ENCODE assay signal across 25 cellular contexts in genomic region chr7:151181011-151181431, GRCh38. TPM values are rescaled to one million over a fixed set of nuclear protein-coding genes. Genes with fewer than 3 reads are reported as not detected.
DNase-seq lines count a peak whose midpoint lies in the region; ATAC-seq and TF ChIP-seq lines count a peak whose summit lies in the region.
"Had no signal": no experiment of that assay in that cellular context is flagged by ENCODE, and none has a peak within 500 bp of the region (broad histone marks: within the 10 kb centered on the region; RNA-seq: fewer than 3 reads in every experiment).

No MANE protein-coding gene starts in this region.

- H3K4me2 ChIP-seq in smooth muscle cell: no peak overlapping the region

- H3K4me1 ChIP-seq in smooth muscle cell (ENCODE audit: low read depth): no peaks in the 10 kb centered on the region
- H3K4me1 ChIP-seq: tibial artery had no signal

- H2AFZ ChIP-seq in smooth muscle cell (ENCODE audit: low read depth): no peak overlapping the region

- DNase-seq in SK-N-DZ (ENCODE audit: low spot score): peak; percentile 45
- peak; percentile 40 for DNase-seq in ecto neural progenitor cell (ENCODE audit: low spot score)
- DNase-seq in posterior vena cava (ENCODE audit: low spot score): peak; percentile 74
- no peak for DNase-seq in smooth muscle cell (lab: John Stamatoyannopoulos, UW; ENCODE audit: unreplicated experiment)
- DNase-seq: activated CD4-positive, alpha-beta T cell treated with anti-CD3 and anti-CD28 coated beads, Interleukin-2, amount 50 U/mL, for 1 hour; activated CD8-positive, alpha-beta memory T cell treated with anti-CD3 and anti-CD28 coated beads, Interleukin-2, amount 50 U/mL, for 48 hours; activated naive CD8-positive, alpha-beta T cell treated with anti-CD3 and anti-CD28 coated beads, Interleukin-2, amount 50 U/mL, for 24 hours; effector CD8-positive, alpha-beta T cell; foreskin melanocyte; HCEC 1CT; mammary epithelial cell; NCI-H510A treated with DMSO at 0.1 percent for 48 hours; small intestine; stimulated activated CD4-positive, alpha-beta T cell treated with anti-CD3 and anti-CD28 coated beads, Interleukin-4, amount 100 ng/mL, for 1 hour; stimulated activated naive CD4-positive, alpha-beta T cell treated with Interleukin-2 at 50 U/mL for 16 hours had no signal

- intact Hi-C loops in posterior vena cava (cut with DNase I): no loop called here

- no peaks in the 10 kb centered on the region for H3K36me3 ChIP-seq in smooth muscle cell (ENCODE audit: low read depth)
- H3K36me3 ChIP-seq: neutrophil, tibial artery had no signal

- no peak for ATAC-seq in HG02588 (IDR thresholded peaks at IDR 0.05; ENCODE audit: unreplicated experiment)

- no peaks in the 10 kb centered on the region for H3K9me3 ChIP-seq in smooth muscle cell (replicated peaks; ENCODE audit: low read depth)
- H3K9me3 ChIP-seq: neutrophil, tibial artery had no signal

- peaks cover 27% of the 10 kb centered on the region for H3K27me3 ChIP-seq in smooth muscle cell (ENCODE audit: low read depth)

- no peak overlapping the region for H3K9ac ChIP-seq in smooth muscle cell (ENCODE audit: low read depth)

- no peak overlapping the region for H3K4me3 ChIP-seq in smooth muscle cell
- H3K4me3 ChIP-seq: tibial artery had no signal

- H3K79me2 ChIP-seq in smooth muscle cell (ENCODE audit: low read depth): no peaks in the 10 kb centered on the region

- H4K20me1 ChIP-seq in smooth muscle cell (ENCODE audit: low read depth): no peaks in the 10 kb centered on the region

- no peak overlapping the region for H3K27ac ChIP-seq in smooth muscle cell (ENCODE audit: low read depth)
- H3K27ac ChIP-seq: neutrophil, tibial artery had no signal

- no peak for TF ChIP-seq CTCF in smooth muscle cell (IDR thresholded peaks at IDR 0.05; ENCODE audit: borderline replicate concordance, insufficient read depth, poor library complexity, severe bottlenecking)

- WGBS in smooth muscle cell (ENCODE audit: low lambda C conversion rate): 93% methylated on average over 22 of the region's 22 CpGs

- H3F3A ChIP-seq in smooth muscle cell (ENCODE audit: low read depth): no peaks in the 10 kb centered on the region

RNA-seq across cellular contexts. Expression of gene ASB10, which starts 6.0 kb away (rescaled TPM):
- polyA plus RNA-seq in SK-N-DZ (2014; cell fraction: cytosol; rRNA removed): 0.74 and 1.2 TPM in 2 replicates
- 0.27 and 0.70 TPM in 2 replicates for polyA plus RNA-seq in SK-N-DZ (2014; cell fraction: nucleus; rRNA removed)
- total RNA-seq in posterior vena cava (not detected), smooth muscle cell (not detected in 2 replicates)
- not detected in 2 replicates for polyA plus RNA-seq in smooth muscle cell
- total RNA-seq: activated T-helper 2 cell treated with anti-CD3 and anti-CD28 coated beads, Interferon-gamma antibody, Interleukin-2, Interleukin-4, amounts not matched to agents 10 μg/mL and 5 μg/mL and 100 μg/mL, durations not matched to agents 14 hours and 24 hours and 36 hours; CD4-positive, alpha-beta T cell; cerebellum; M059J; mammary epithelial cell; SK-MEL-5 had no signal
- polyA plus RNA-seq: IgD-negative memory B cell, mammary epithelial cell, small intestine had no signal

RNA-seq across cellular contexts. Expression of gene GBX1, which starts 13.5 kb away (rescaled TPM):
- not detected in 2 replicates for polyA plus RNA-seq in SK-N-DZ (2014; cell fraction: cytosol; rRNA removed)
- not detected in 2 replicates for polyA plus RNA-seq in SK-N-DZ (2014; cell fraction: nucleus; rRNA removed)
- total RNA-seq in posterior vena cava (not detected), smooth muscle cell (not detected in 2 replicates)
- not detected in 2 replicates for polyA plus RNA-seq in smooth muscle cell
- total RNA-seq: activated T-helper 2 cell treated with anti-CD3 and anti-CD28 coated beads, Interferon-gamma antibody, Interleukin-2, Interleukin-4, amounts not matched to agents 10 μg/mL and 5 μg/mL and 100 μg/mL, durations not matched to agents 14 hours and 24 hours and 36 hours; CD4-positive, alpha-beta T cell; cerebellum; M059J; mammary epithelial cell; SK-MEL-5 had no signal
- polyA plus RNA-seq: esophagus, IgD-negative memory B cell, mammary epithelial cell, small intestine had no signal

RNA-seq across cellular contexts. Expression of gene H2BK1, which starts 29.3 kb away (rescaled TPM):
- polyA plus RNA-seq in SK-N-DZ (2014; cell fraction: cytosol; rRNA removed): not detected in 2 replicates
- polyA plus RNA-seq in SK-N-DZ (2014; cell fraction: nucleus; rRNA removed): not detected in 2 replicates
- 1 to 10 TPM in 1 of 2 donors, not detected in 1; 1.1 TPM for total RNA-seq in posterior vena cava
- not detected in 2 replicates for total RNA-seq in smooth muscle cell
- polyA plus RNA-seq in smooth muscle cell: not detected in 2 replicates
- total RNA-seq: activated T-helper 2 cell treated with anti-CD3 and anti-CD28 coated beads, Interferon-gamma antibody, Interleukin-2, Interleukin-4, amounts not matched to agents 10 μg/mL and 5 μg/mL and 100 μg/mL, durations not matched to agents 14 hours and 24 hours and 36 hours; CD4-positive, alpha-beta T cell; cerebellum; M059J; mammary epithelial cell; SK-MEL-5 had no signal
- polyA plus RNA-seq: esophagus, IgD-negative memory B cell, mammary epithelial cell, small intestine had no signal

RNA-seq across cellular contexts. Expression of gene ABCF2, which starts 46.0 kb away (rescaled TPM):
- polyA plus RNA-seq in SK-N-DZ (2014; cell fraction: cytosol; rRNA removed): 47.9 and 53.6 TPM in 2 replicates
- 26.4 and 29.3 TPM in 2 replicates for polyA plus RNA-seq in SK-N-DZ (2014; cell fraction: nucleus; rRNA removed)
- total RNA-seq in posterior vena cava: 10 to 100 TPM; 24.4 to 27.4 TPM
- total RNA-seq in smooth muscle cell: 30.5 and 35.1 TPM in 2 replicates
- polyA plus RNA-seq in smooth muscle cell: 24.2 and 26.5 TPM in 2 replicates

RNA-seq across cellular contexts. Expression of gene CHPF2, which starts 51.3 kb away (rescaled TPM):
- 13.0 and 13.8 TPM in 2 replicates for polyA plus RNA-seq in SK-N-DZ (2014; cell fraction: cytosol; rRNA removed)
- 31.6 and 43.8 TPM in 2 replicates for polyA plus RNA-seq in SK-N-DZ (2014; cell fraction: nucleus; rRNA removed)
- total RNA-seq in posterior vena cava (10 to 100 TPM; 37.5 to 40.7 TPM), smooth muscle cell (42.3 and 43.7 TPM in 2 replicates)
- 70.8 and 71.8 TPM in 2 replicates for polyA plus RNA-seq in smooth muscle cell
